In genomic region chr6:74409447-74409846, GRCh38 we compare ENCODE assay signal across 8 cellular contexts.
DNase-seq lines count a peak whose midpoint lies in the region; ATAC-seq and TF ChIP-seq lines count a peak whose summit lies in the region.

No MANE protein-coding gene starts in this region.

- H3K9me2 ChIP-seq in hepatocyte (replicated peaks; ENCODE audit: insufficient read depth): no peaks in the 10 kb centered on the region

- H3K27me3 ChIP-seq in hepatocyte: no peaks in the 10 kb centered on the region

- peak; percentile 71 for TF ChIP-seq CTCF in hepatocyte (IDR thresholded peaks at IDR 0.05; ENCODE audit: poor library complexity)

- no peak overlapping the region for H2AFZ ChIP-seq in hepatocyte

- H4K20me1 ChIP-seq in hepatocyte (ENCODE audit: insufficient read depth, poor library complexity, severe bottlenecking): no peaks in the 10 kb centered on the region

- DNase-seq in RKO (ENCODE audit: low spot score): peak; percentile 85
- peak; percentile 57 for DNase-seq in hepatocyte (ENCODE audit: low spot score)
- DNase-seq in NCI-H1105 (lab: John Stamatoyannopoulos, UW): no peak
- DNase-seq in stimulated activated CD4-positive, alpha-beta T cell treated with anti-CD3 and anti-CD28 coated beads, Interleukin-4, amount 100 ng/mL, for 1 hour: no peak
- DNase-seq in NK-92 treated with Interleukin-12 subunit alpha and Interleukin-12 subunit beta, amount 100 ng/mL, for 24 hours (lab: John Stamatoyannopoulos, UW): no peak
- DNase-seq in UCSD-AML1 (lab: John Stamatoyannopoulos, UW; ENCODE audit: unreplicated experiment): no peak

- H3K4me2 ChIP-seq in hepatocyte: no peak overlapping the region

- no peaks in the 10 kb centered on the region for H3K36me3 ChIP-seq in hepatocyte (replicated peaks; ENCODE audit: insufficient read depth, low read depth)

- peak; percentile 88 for ATAC-seq in GM18517 (IDR thresholded peaks at IDR 0.05; ENCODE audit: unreplicated experiment)
- ATAC-seq in HG02870 (IDR thresholded peaks at IDR 0.05; ENCODE audit: unreplicated experiment): peak; percentile 74

- no peak overlapping the region for H3K27ac ChIP-seq in hepatocyte

- 0% methylated on average over 1 of the region's 1 CpG for WGBS in hepatocyte (ENCODE audit: low lambda C conversion rate, missing lambda C conversion rate)

- H3K4me1 ChIP-seq in hepatocyte (ENCODE audit: insufficient read depth): no peaks in the 10 kb centered on the region

- H3K9me3 ChIP-seq in hepatocyte (ENCODE audit: low read depth): no peaks in the 10 kb centered on the region

- H3K4me3 ChIP-seq in hepatocyte: no peak overlapping the region

- H3K79me2 ChIP-seq in hepatocyte: no peaks in the 10 kb centered on the region

Comparison
In these comparisons a context has a peak if more than half of its experiments do, and no peak if none do; other contexts are left out.
1. DNase-seq: peak in RKO (single experiment) and hepatocyte (single experiment); none in NCI-H1105 (single experiment), stimulated activated CD4-positive, alpha-beta T cell treated with anti-CD3 and anti-CD28 coated beads, Interleukin-4, amount 100 ng/mL, for 1 hour (single experiment), NK-92 treated with Interleukin-12 subunit alpha and Interleukin-12 subunit beta, amount 100 ng/mL, for 24 hours (single experiment) and UCSD-AML1 (single experiment).